ENCODE assay signal across 18 cellular contexts in the genomic region with DNA sequence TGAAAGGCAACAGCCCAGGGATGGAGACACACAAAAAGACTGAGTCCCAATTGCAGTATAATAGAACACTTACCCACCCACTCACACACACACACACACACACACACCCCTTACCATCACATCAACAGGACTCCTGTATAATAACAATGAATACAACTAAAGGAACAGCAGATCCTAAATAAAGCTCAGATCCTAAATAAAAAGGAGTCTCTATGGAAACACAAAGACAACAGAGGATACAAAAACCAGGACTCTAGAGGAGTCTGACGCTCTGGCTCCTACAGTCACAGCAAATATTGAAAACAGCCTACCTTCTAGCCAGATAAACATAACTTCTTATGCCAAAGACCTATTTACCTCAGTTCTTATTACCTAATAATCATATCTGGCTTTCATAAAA.
DNase-seq lines count a peak whose midpoint lies in the region; ATAC-seq and TF ChIP-seq lines count a peak whose summit lies in the region.
"Had no signal": no experiment of that assay in that cellular context is flagged by ENCODE, and none has a peak within 500 bp of the region (broad histone marks: within the 10 kb centered on the region; RNA-seq: fewer than 3 reads in every experiment).

No MANE protein-coding gene starts in this region.

- peaks cover 35% of the 10 kb centered on the region for H3K4me1 Mint-ChIP-seq in osteocyte (ENCODE audit: unreplicated experiment)
- no peaks in the 10 kb centered on the region for H3K4me1 Mint-ChIP-seq in activated naive CD4-positive, alpha-beta T cell treated with anti-CD3 and anti-CD28 coated beads for 36 hours (ENCODE audit: low read depth)
- H3K4me1 Mint-ChIP-seq in glutamatergic neuron (ENCODE audit: low read depth, unreplicated experiment), result no peaks in the 10 kb centered on the region
- H3K4me1 Mint-ChIP-seq: activated CD4-positive, alpha-beta T cell treated with anti-CD3 and anti-CD28 coated beads, Interleukin-2, amount 10 ng/mL, durations not matched to agents 24 days and 14 days; activated CD8-positive, alpha-beta memory T cell treated with anti-CD3 and anti-CD28 coated beads, Interleukin-2, amount 10 ng/mL, durations not matched to agents 7 days and 5 days; activated naive CD8-positive, alpha-beta T cell treated with anti-CD3 and anti-CD28 coated beads, Interleukin-2, amount 10 ng/mL, durations not matched to agents 7 days and 5 days had no signal

- H3K27ac Mint-ChIP-seq in osteocyte (ENCODE audit: unreplicated experiment) (peak overlapping the region; percentile 12), glutamatergic neuron (ENCODE audit: unreplicated experiment) (no peak overlapping the region)
- H3K27ac Mint-ChIP-seq in activated naive CD4-positive, alpha-beta T cell treated with anti-CD3 and anti-CD28 coated beads for 36 hours, result no peak overlapping the region
- H3K27ac Mint-ChIP-seq: activated CD4-positive, alpha-beta T cell treated with anti-CD3 and anti-CD28 coated beads, Interleukin-2, amount 10 ng/mL, durations not matched to agents 24 days and 14 days; activated CD8-positive, alpha-beta memory T cell treated with anti-CD3 and anti-CD28 coated beads, Interleukin-2, amount 10 ng/mL, durations not matched to agents 7 days and 5 days; activated naive CD8-positive, alpha-beta T cell treated with anti-CD3 and anti-CD28 coated beads, Interleukin-2, amount 10 ng/mL, durations not matched to agents 7 days and 5 days; T-helper 1 cell treated with Interleukin-12 subunit alpha and Interleukin-12 subunit beta and Interleukin-4 antibody, amounts not matched to agents 30 μg/mL and 1 μg/mL, for 36 hours had no signal

- peak; percentile 24 for DNase-seq in DMS153 treated with DMSO at 0.1 percent for 48 hours (lab: John Stamatoyannopoulos, UW; ENCODE audit: unreplicated experiment)
- DNase-seq in DMS153 (lab: John Stamatoyannopoulos, UW), result no peak
- DNase-seq in fibroblast of peridontal ligament (ENCODE audit: extremely low read depth), result peak; percentile 14
- DNase-seq in osteocyte (ENCODE audit: extremely low spot score, unreplicated experiment), result no peak
- no peak for DNase-seq in activated naive CD4-positive, alpha-beta T cell treated with anti-CD3 and anti-CD28 coated beads for 36 hours
- no peak for DNase-seq in glutamatergic neuron
- DNase-seq in NCI-H526 treated with DMSO at 0.1 percent for 48 hours (lab: John Stamatoyannopoulos, UW), result no peak
- DNase-seq: activated CD4-positive, alpha-beta T cell treated with anti-CD3 and anti-CD28 coated beads, Interleukin-2, amount 10 ng/mL, durations not matched to agents 24 days and 14 days; activated CD8-positive, alpha-beta memory T cell treated with anti-CD3 and anti-CD28 coated beads, Interleukin-2, amount 10 ng/mL, durations not matched to agents 7 days and 5 days; activated naive CD8-positive, alpha-beta T cell treated with anti-CD3 and anti-CD28 coated beads, Interleukin-2, amount 10 ng/mL, durations not matched to agents 7 days and 5 days; EL; Karpas-422; NCI-H1105; PC-9; stimulated activated CD4-positive, alpha-beta T cell treated with anti-CD3 and anti-CD28 coated beads, Interleukin-4, amount 100 ng/mL, for 4 hours; stomach had no signal

- peak; percentile 70 for ATAC-seq in SK-N-SH treated with all-trans-retinoic acid at 6 μM for 48 hours
- ATAC-seq: activated CD8-positive, alpha-beta memory T cell treated with anti-CD3 and anti-CD28 coated beads, Interleukin-2, amount 10 ng/mL, durations not matched to agents 7 days and 5 days had no signal

- CTCF ChIA-PET in activated naive CD4-positive, alpha-beta T cell treated with anti-CD3 and anti-CD28 coated beads for 36 hours (lab: Charles Lee), result no interaction called here

- H3K27me3 Mint-ChIP-seq in osteocyte (ENCODE audit: unreplicated experiment), result no peaks in the 10 kb centered on the region
- no peaks in the 10 kb centered on the region for H3K27me3 Mint-ChIP-seq in activated naive CD4-positive, alpha-beta T cell treated with anti-CD3 and anti-CD28 coated beads for 36 hours (ENCODE audit: low read depth)
- H3K27me3 Mint-ChIP-seq in glutamatergic neuron (ENCODE audit: unreplicated experiment), result peaks cover 1% of the 10 kb centered on the region
- H3K27me3 Mint-ChIP-seq: activated CD4-positive, alpha-beta T cell treated with anti-CD3 and anti-CD28 coated beads, Interleukin-2, amount 10 ng/mL, durations not matched to agents 24 days and 14 days; activated naive CD8-positive, alpha-beta T cell treated with anti-CD3 and anti-CD28 coated beads, Interleukin-2, amount 10 ng/mL, durations not matched to agents 7 days and 5 days had no signal

- H3K4me3 Mint-ChIP-seq in osteocyte (ENCODE audit: unreplicated experiment) (no peak overlapping the region), glutamatergic neuron (ENCODE audit: unreplicated experiment) (no peak overlapping the region)
- no peak overlapping the region for H3K4me3 Mint-ChIP-seq in activated naive CD4-positive, alpha-beta T cell treated with anti-CD3 and anti-CD28 coated beads for 36 hours
- H3K4me3 Mint-ChIP-seq: activated CD4-positive, alpha-beta T cell treated with anti-CD3 and anti-CD28 coated beads, Interleukin-2, amount 10 ng/mL, durations not matched to agents 24 days and 14 days; activated CD8-positive, alpha-beta memory T cell treated with anti-CD3 and anti-CD28 coated beads, Interleukin-2, amount 10 ng/mL, durations not matched to agents 7 days and 5 days; activated naive CD8-positive, alpha-beta T cell treated with anti-CD3 and anti-CD28 coated beads, Interleukin-2, amount 10 ng/mL, durations not matched to agents 7 days and 5 days; T-helper 1 cell treated with Interleukin-12 subunit alpha and Interleukin-12 subunit beta and Interleukin-4 antibody, amounts not matched to agents 30 μg/mL and 1 μg/mL, for 36 hours had no signal

- H3K36me3 Mint-ChIP-seq in osteocyte (ENCODE audit: unreplicated experiment), result no peaks in the 10 kb centered on the region
- H3K36me3 Mint-ChIP-seq in activated naive CD4-positive, alpha-beta T cell treated with anti-CD3 and anti-CD28 coated beads for 36 hours (ENCODE audit: low read depth), result no peaks in the 10 kb centered on the region
- no peaks in the 10 kb centered on the region for H3K36me3 Mint-ChIP-seq in glutamatergic neuron (ENCODE audit: unreplicated experiment)
- H3K36me3 Mint-ChIP-seq: activated CD8-positive, alpha-beta memory T cell treated with anti-CD3 and anti-CD28 coated beads, Interleukin-2, amount 10 ng/mL, durations not matched to agents 7 days and 5 days; activated naive CD8-positive, alpha-beta T cell treated with anti-CD3 and anti-CD28 coated beads, Interleukin-2, amount 10 ng/mL, durations not matched to agents 7 days and 5 days had no signal

- TF ChIP-seq CTCF in osteocyte (IDR thresholded peaks at IDR 0.05), result no peak
- no peak for TF ChIP-seq CTCF in glutamatergic neuron (IDR thresholded peaks at IDR 0.05; ENCODE audit: partially characterized antibody, unreplicated experiment)

- intact Hi-C loops in activated naive CD4-positive, alpha-beta T cell treated with anti-CD3 and anti-CD28 coated beads for 36 hours (cut with micrococcal nuclease), result no loop called here

- peaks cover 15% of the 10 kb centered on the region for H3K9me3 Mint-ChIP-seq in osteocyte (ENCODE audit: unreplicated experiment)
- no peaks in the 10 kb centered on the region for H3K9me3 Mint-ChIP-seq in activated naive CD4-positive, alpha-beta T cell treated with anti-CD3 and anti-CD28 coated beads for 36 hours
- H3K9me3 Mint-ChIP-seq in glutamatergic neuron (ENCODE audit: unreplicated experiment), result no peaks in the 10 kb centered on the region
- H3K9me3 Mint-ChIP-seq: activated CD4-positive, alpha-beta T cell treated with anti-CD3 and anti-CD28 coated beads, Interleukin-2, amount 10 ng/mL, durations not matched to agents 24 days and 14 days; activated naive CD8-positive, alpha-beta T cell treated with anti-CD3 and anti-CD28 coated beads, Interleukin-2, amount 10 ng/mL, durations not matched to agents 7 days and 5 days; T-helper 1 cell treated with Interleukin-12 subunit alpha and Interleukin-12 subunit beta and Interleukin-4 antibody, amounts not matched to agents 30 μg/mL and 1 μg/mL, for 36 hours had no signal

TF ChIP-seq in SK-N-SH treated with all-trans-retinoic acid at 6 μM for 48 hours, 23 proteins besides CTCF, POLR2A, EP300 and RAD21 (continues in another document):
- no peak for TF ChIP-seq ESRRG (CRISPR knock-in tag; IDR thresholded peaks at IDR 0.05)
- TF ChIP-seq CREB5 (CRISPR knock-in tag; IDR thresholded peaks at IDR 0.05; ENCODE audit: low read depth), result no peak
- no peak for TF ChIP-seq ISL1 (CRISPR knock-in tag; IDR thresholded peaks at IDR 0.05)
- no peak for TF ChIP-seq PPARA (CRISPR knock-in tag; IDR thresholded peaks at IDR 0.05; ENCODE audit: borderline replicate concordance)
- no peak for TF ChIP-seq GLIS3 (CRISPR knock-in tag; IDR thresholded peaks at IDR 0.05)
- no peak for TF ChIP-seq ZNF70 (CRISPR knock-in tag; IDR thresholded peaks at IDR 0.05)
- TF ChIP-seq ZFP3 (CRISPR knock-in tag; IDR thresholded peaks at IDR 0.05), result no peak
- no peak for TF ChIP-seq ARNTL (CRISPR knock-in tag; IDR thresholded peaks at IDR 0.05; ENCODE audit: borderline replicate concordance, low read depth)
- TF ChIP-seq, protein P1, sequence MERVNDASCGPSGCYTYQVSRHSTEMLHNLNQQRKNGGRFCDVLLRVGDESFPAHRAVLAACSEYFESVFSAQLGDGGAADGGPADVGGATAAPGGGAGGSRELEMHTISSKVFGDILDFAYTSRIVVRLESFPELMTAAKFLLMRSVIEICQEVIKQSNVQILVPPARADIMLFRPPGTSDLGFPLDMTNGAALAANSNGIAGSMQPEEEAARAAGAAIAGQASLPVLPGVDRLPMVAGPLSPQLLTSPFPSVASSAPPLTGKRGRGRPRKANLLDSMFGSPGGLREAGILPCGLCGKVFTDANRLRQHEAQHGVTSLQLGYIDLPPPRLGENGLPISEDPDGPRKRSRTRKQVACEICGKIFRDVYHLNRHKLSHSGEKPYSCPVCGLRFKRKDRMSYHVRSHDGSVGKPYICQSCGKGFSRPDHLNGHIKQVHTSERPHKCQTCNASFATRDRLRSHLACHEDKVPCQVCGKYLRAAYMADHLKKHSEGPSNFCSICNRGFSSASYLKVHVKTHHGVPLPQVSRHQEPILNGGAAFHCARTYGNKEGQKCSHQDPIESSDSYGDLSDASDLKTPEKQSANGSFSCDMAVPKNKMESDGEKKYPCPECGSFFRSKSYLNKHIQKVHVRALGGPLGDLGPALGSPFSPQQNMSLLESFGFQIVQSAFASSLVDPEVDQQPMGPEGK (CRISPR knock-in tag; IDR thresholded peaks at IDR 0.05; ENCODE audit: borderline replicate concordance), result no peak

Comparison
In these comparisons a context has a peak if more than half of its experiments do, and no peak if none do; other contexts are left out.
1. DNase-seq: peak in DMS153 treated with DMSO at 0.1 percent for 48 hours (single experiment) and fibroblast of peridontal ligament (single experiment); none in DMS153 (single experiment), osteocyte (single experiment), activated naive CD4-positive, alpha-beta T cell treated with anti-CD3 and anti-CD28 coated beads for 36 hours (single experiment), glutamatergic neuron (single experiment) and NCI-H526 treated with DMSO at 0.1 percent for 48 hours (single experiment).